8 cellular contexts compared by ENCODE assay signal in genomic region chr3:56023546-56023945, GRCh38.
"Had no signal": no experiment of that assay in that cellular context is flagged by ENCODE, and none has a peak within 500 bp of the region (broad histone marks: within the 10 kb centered on the region; RNA-seq: fewer than 3 reads in every experiment).

No MANE protein-coding gene starts in this region.

- DNase-seq: GM23248, GOT3, H7, H9, HCEC 1CT, HFFc6 had no signal

- H3K27ac ChIP-seq: GM23248 had no signal

- H3K4me3 ChIP-seq: GM23248, GM23338, HAP-1 had no signal

- H3K36me3 ChIP-seq: HAP-1 had no signal

- H3K9me3 ChIP-seq: HAP-1 had no signal

- H3K9ac ChIP-seq: GM23248 had no signal
